In the genomic region with DNA sequence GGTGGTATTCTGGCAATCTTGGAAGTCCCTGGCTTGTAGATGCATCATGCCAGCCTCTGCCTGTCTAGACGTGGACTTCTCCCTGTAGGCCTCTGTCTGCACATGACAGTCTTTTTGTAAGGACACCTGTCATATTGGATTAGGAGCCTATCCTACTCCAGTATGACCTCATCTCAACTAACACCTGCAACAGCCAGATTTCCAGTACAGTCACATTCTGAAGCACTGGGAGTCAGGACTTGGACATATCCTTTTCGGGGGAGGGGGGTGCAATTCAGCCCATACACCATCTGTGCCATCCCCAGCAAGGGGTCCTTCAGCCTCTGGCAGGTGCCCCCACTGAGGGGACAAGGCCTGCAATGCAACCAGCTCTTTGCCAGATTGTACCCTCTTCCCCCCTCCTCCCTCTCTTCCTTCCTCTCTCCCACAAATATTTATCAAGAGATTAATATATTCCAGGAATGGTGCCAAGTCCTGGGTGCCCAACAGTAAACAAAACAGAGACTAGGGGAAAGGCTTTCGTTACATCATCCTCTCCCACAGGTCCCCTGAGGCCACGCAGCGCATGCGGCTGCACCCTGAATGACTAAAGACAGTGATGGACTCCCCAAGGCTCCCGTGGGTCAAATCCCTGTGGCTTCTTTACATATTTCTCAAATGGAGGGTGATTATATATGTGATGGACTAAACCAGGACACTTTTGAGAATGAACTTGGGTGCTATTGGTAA, we compare ENCODE assay signal across 25 cellular contexts. TPM values are rescaled to one million over a fixed set of nuclear protein-coding genes. Genes with fewer than 3 reads are reported as not detected.
DNase-seq lines count a peak whose midpoint lies in the region; ATAC-seq and TF ChIP-seq lines count a peak whose summit lies in the region.
"Had no signal": no experiment of that assay in that cellular context is flagged by ENCODE, and none has a peak within 500 bp of the region (broad histone marks: within the 10 kb centered on the region; RNA-seq: fewer than 3 reads in every experiment).

No MANE protein-coding gene starts in this region.

- no peak overlapping the region for H3K23ac ChIP-seq in trophoblast cell (ENCODE audit: low read length)

- DNase-seq in NCI-H748 (lab: John Stamatoyannopoulos, UW; ENCODE audit: unreplicated experiment) = peak; percentile 39
- no peak for DNase-seq in NCI-H748 treated with DMSO at 0.1 percent for 48 hours (lab: John Stamatoyannopoulos, UW)
- peak; percentile 38 for DNase-seq in MG63
- peak; percentile 88 for DNase-seq in SHP77 treated with DMSO at 0.1 percent for 48 hours (lab: John Stamatoyannopoulos, UW)
- DNase-seq in trophoblast cell = peak; percentile 52 to 58
- DNase-seq in stimulated activated naive CD8-positive, alpha-beta T cell treated with anti-CD3 and anti-CD28 coated beads, Interleukin-15, amount 100 ng/mL, for 72 hours = no peak
- DNase-seq in omental fat pad (ENCODE audit: low spot score) = no peak
- DNase-seq in G401 (ENCODE audit: low spot score) = no peak
- DNase-seq: ACHN; activated gamma-delta T cell treated with Interleukin-2 at 50 U/mL for 16 hours; adrenal gland; CD4-positive, CD25-positive, alpha-beta regulatory T cell; EL; erythroblast; gastrocnemius medialis; NCI-H1092; NCI-H2107; nephron progenitor cell; Right ventricle myocardium superior; small intestine; stimulated activated CD4-positive, alpha-beta T cell treated with anti-CD3 and anti-CD28 coated beads, Interleukin-2, amount 100 ng/mL, for 48 hours had no signal

- peak overlapping the region; percentile 15 for H2BK12ac ChIP-seq in trophoblast cell (ENCODE audit: low read length)

- no peak overlapping the region for H3K27ac Mint-ChIP-seq in stimulated activated naive CD8-positive, alpha-beta T cell treated with anti-CD3 and anti-CD28 coated beads, Interleukin-15, amount 100 ng/mL, for 72 hours
- H3K27ac Mint-ChIP-seq: progenitor cell of endocrine pancreas had no signal

- ATAC-seq in stimulated activated naive CD8-positive, alpha-beta T cell treated with anti-CD3 and anti-CD28 coated beads, Interleukin-15, amount 100 ng/mL, for 72 hours = no peak
- no peak for ATAC-seq in omental fat pad (ENCODE audit: low FRiP score)
- ATAC-seq: gastrocnemius medialis, K562 had no signal

- peaks cover 7% of the 10 kb centered on the region for H3K79me1 ChIP-seq in trophoblast cell (ENCODE audit: low read length)

- no peak overlapping the region for H3K14ac ChIP-seq in trophoblast cell (ENCODE audit: low read length)

- H3K4me2 ChIP-seq in trophoblast cell (ENCODE audit: low read length) = peak overlapping the region; percentile 4

- no peak overlapping the region for H3K18ac ChIP-seq in trophoblast cell (ENCODE audit: low read length)

- no peak overlapping the region for H3K4me3 Mint-ChIP-seq in stimulated activated naive CD8-positive, alpha-beta T cell treated with anti-CD3 and anti-CD28 coated beads, Interleukin-15, amount 100 ng/mL, for 72 hours
- H3K4me3 Mint-ChIP-seq: CD4-positive, CD25-positive, alpha-beta regulatory T cell; nephron progenitor cell had no signal

- H3K4me3 ChIP-seq in MG63 = no peak overlapping the region
- H3K4me3 ChIP-seq in trophoblast cell (ENCODE audit: low read depth, low read length) = no peak overlapping the region
- H3K4me3 ChIP-seq: adrenal gland, cardiac muscle cell, gastrocnemius medialis, K562 had no signal

- WGBS in trophoblast cell (ENCODE audit: extremely low coverage, insufficient coverage, insufficient read length) = no CpG with 5 or more reads among the region's 7 CpGs

- no peak for TF ChIP-seq CTCF in omental fat pad (IDR thresholded peaks at IDR 0.05)

- in situ Hi-C loops in G401 (cut with HindIII; ENCODE audit: low sequenced_read_pairs) = no loop called here

- peak overlapping the region; percentile 71 for H4K91ac ChIP-seq in trophoblast cell (ENCODE audit: low read depth, low read length)

- H4K12ac ChIP-seq in trophoblast cell (ENCODE audit: low read depth, low read length) = no peak overlapping the region

- peak overlapping the region; percentile 68 for H3K27ac ChIP-seq in trophoblast cell (ENCODE audit: low read depth, low read length)
- H3K27ac ChIP-seq: adrenal gland, cardiac muscle cell, gastrocnemius medialis had no signal

- no peak overlapping the region for H2AK5ac ChIP-seq in trophoblast cell (ENCODE audit: low read length)

- no peak overlapping the region for H3K9ac ChIP-seq in trophoblast cell (ENCODE audit: low read length)

- peaks cover 16% of the 10 kb centered on the region for H3K27me3 Mint-ChIP-seq in stimulated activated naive CD8-positive, alpha-beta T cell treated with anti-CD3 and anti-CD28 coated beads, Interleukin-15, amount 100 ng/mL, for 72 hours
- H3K27me3 Mint-ChIP-seq: CD4-positive, CD25-positive, alpha-beta regulatory T cell had no signal

- no peak overlapping the region for H2AFZ ChIP-seq in trophoblast cell (ENCODE audit: insufficient read depth, low read length, poor library complexity)

- H3K4me1 ChIP-seq in trophoblast cell (ENCODE audit: control insufficient read depth in 1 of 2, insufficient read depth in 2 of 2, low read length in 2 of 2) = peaks cover 28 to 30% of the 10 kb centered on the region in 2 experiments
- H3K4me1 ChIP-seq: adrenal gland had no signal

- peak overlapping the region; percentile 18 for H2BK5ac ChIP-seq in trophoblast cell (ENCODE audit: low read depth, low read length, poor library complexity)

- H3K9me3 Mint-ChIP-seq in stimulated activated naive CD8-positive, alpha-beta T cell treated with anti-CD3 and anti-CD28 coated beads, Interleukin-15, amount 100 ng/mL, for 72 hours = no peaks in the 10 kb centered on the region
- H3K9me3 Mint-ChIP-seq: nephron progenitor cell had no signal

- H3K36me3 ChIP-seq in MG63 (no peaks in the 10 kb centered on the region), trophoblast cell (ENCODE audit: control insufficient read depth in 1 of 2, insufficient read depth in 2 of 2, low read length in 2 of 2) (no peaks in the 10 kb centered on the region)
- H3K36me3 ChIP-seq: adrenal gland, cardiac muscle cell, gastrocnemius medialis had no signal

- H3K79me2 ChIP-seq in trophoblast cell (ENCODE audit: control insufficient read depth, insufficient read depth, low read length, poor library complexity) = no peaks in the 10 kb centered on the region

- H3K4ac ChIP-seq in trophoblast cell (ENCODE audit: low read depth, low read length) = no peak overlapping the region

- H3K9me3 ChIP-seq in MG63 (no peaks in the 10 kb centered on the region), trophoblast cell (ENCODE audit: insufficient read depth, low read depth, low read length) (peaks cover 2% of the 10 kb centered on the region)
- H3K9me3 ChIP-seq: adrenal gland, gastrocnemius medialis had no signal

- H2BK120ac ChIP-seq in trophoblast cell (ENCODE audit: insufficient read depth, low read length, poor library complexity) = peak overlapping the region; percentile 37

- H3K27me3 ChIP-seq in MG63 (peaks cover 3% of the 10 kb centered on the region; the same call in 1 of the 2 replicates), trophoblast cell (ENCODE audit: insufficient read depth, low read length) (no peaks in the 10 kb centered on the region)
- H3K27me3 ChIP-seq: adrenal gland, cardiac muscle cell, gastrocnemius medialis had no signal

- no peaks in the 10 kb centered on the region for H3K4me1 Mint-ChIP-seq in stimulated activated naive CD8-positive, alpha-beta T cell treated with anti-CD3 and anti-CD28 coated beads, Interleukin-15, amount 100 ng/mL, for 72 hours
- H3K4me1 Mint-ChIP-seq: CD4-positive, CD25-positive, alpha-beta regulatory T cell had no signal

- H4K8ac ChIP-seq in trophoblast cell (ENCODE audit: low read depth, low read length) = no peak overlapping the region

RNA-seq across cellular contexts. Expression of gene MYCN, which starts 20.5 kb away (rescaled TPM):
- total RNA-seq in MG63 (2014; rRNA removed; shearing (Covaris generic); ENCODE audit: low replicate concordance) = not detected in 2 replicates
- polyA plus RNA-seq in trophoblast cell (2013) = 104 and 113 TPM in 2 replicates
- total RNA-seq in omental fat pad = under 1 TPM in 2 of 4 donors, not detected in 2; 0.19 to 0.47 TPM
- total RNA-seq in G401 (2014; rRNA removed; shearing (Covaris generic)) = not detected in 2 replicates
- total RNA-seq: K562; T-helper 1 cell treated with Interleukin-12 subunit alpha and Interleukin-12 subunit beta and Interleukin-4 antibody, amounts not matched to agents 30 ng/mL and 1 ng/mL, for 36 hours had no signal
- polyA plus RNA-seq: K562 had no signal

Comparison
In these comparisons a context has a peak if more than half of its experiments do, and no peak if none do; other contexts are left out.
1. DNase-seq: peak in NCI-H748 (single experiment), MG63 (single experiment), SHP77 treated with DMSO at 0.1 percent for 48 hours (single experiment) and trophoblast cell (2 of 2); none in NCI-H748 treated with DMSO at 0.1 percent for 48 hours (single experiment), stimulated activated naive CD8-positive, alpha-beta T cell treated with anti-CD3 and anti-CD28 coated beads, Interleukin-15, amount 100 ng/mL, for 72 hours (0 of 2), omental fat pad (single experiment) and G401 (single experiment).